Comparison of ENCODE assay signal across 20 cellular contexts in genomic region chr3:138942271-138942670, GRCh38. TPM values are rescaled to one million over a fixed set of nuclear protein-coding genes. Genes with fewer than 3 reads are reported as not detected.
DNase-seq lines count a peak whose midpoint lies in the region; ATAC-seq, FAIRE-seq and TF ChIP-seq lines count a peak whose summit lies in the region.
"Had no signal": no experiment of that assay in that cellular context is flagged by ENCODE, and none has a peak within 500 bp of the region (broad histone marks: within the 10 kb centered on the region; RNA-seq: fewer than 3 reads in every experiment).

No MANE protein-coding gene starts in this region.

- no peak for FAIRE-seq in H1 (lab: Jason Lieb, UNC)
- FAIRE-seq: A549, GM12892 had no signal

- H3K79me2 ChIP-seq in H1 (ENCODE audit: control insufficient read depth in 1 of 2, insufficient read depth in 2 of 2, low read length in 2 of 2), result no peaks in the 10 kb centered on the region

- H2BK20ac ChIP-seq in H1 (ENCODE audit: low read length), result 0 out of 2 replicates have a peak overlapping the region, but pooled peaks have one; percentile 75

- H3K4me3 ChIP-seq in H1 (ENCODE audit: extremely low read depth in 1 of 4, insufficient read depth in 2 of 4, low read depth in 3 of 4, low read length in 4 of 4), result no peak overlapping the region
- H3K4me3 ChIP-seq: A549, BLaER1 had no signal

- H3K36me3 ChIP-seq in H1 (ENCODE audit: control insufficient read depth in 2 of 4, insufficient read depth in 4 of 4, low read length in 3 of 4), result peaks cover 0 to 9% (median 0%) of the 10 kb centered on the region in 4 experiments; a peak in 1 of 8 replicates
- H3K36me3 ChIP-seq: BLaER1 had no signal

- no peak overlapping the region for H2BK120ac ChIP-seq in H1 (replicated peaks; ENCODE audit: low read depth, low read length)

- no peak overlapping the region for H4K5ac ChIP-seq in H1 (ENCODE audit: insufficient read length, low read depth, low read length)

- no peak overlapping the region for H3K27ac ChIP-seq in H1 (ENCODE audit: low read depth, low read length)
- H3K27ac ChIP-seq: 22Rv1, A549, BLaER1 had no signal

- peaks cover 35% of the 10 kb centered on the region for H3K4me1 Mint-ChIP-seq in activated CD8-positive, alpha-beta memory T cell treated with anti-CD3 and anti-CD28 coated beads, Interleukin-2, amount 10 ng/mL, durations not matched to agents 7 days and 5 days
- peaks cover 18% of the 10 kb centered on the region for H3K4me1 Mint-ChIP-seq in type B pancreatic cell (ENCODE audit: unreplicated experiment)

- peaks cover 3% of the 10 kb centered on the region for H3K36me3 Mint-ChIP-seq in activated CD8-positive, alpha-beta memory T cell treated with anti-CD3 and anti-CD28 coated beads, Interleukin-2, amount 10 ng/mL, durations not matched to agents 7 days and 5 days
- no peaks in the 10 kb centered on the region for H3K36me3 Mint-ChIP-seq in type B pancreatic cell

- H3K4me2 ChIP-seq in H1 (ENCODE audit: insufficient read depth in 1 of 2, low read depth in 2 of 2, low read length in 2 of 2), result no peak overlapping the region; a peak in 1 of 4 replicates
- H3K4me2 ChIP-seq: A549, BLaER1 had no signal

- TF ChIP-seq CTCF in H1 (IDR thresholded peaks at IDR 0.05; ENCODE audit: control extremely low read depth in 1 of 3, insufficient read depth in 1 of 3, low read depth in 1 of 3, low read length in 3 of 3), result no peak
- no peak for TF ChIP-seq CTCF in type B pancreatic cell (conservative IDR thresholded peaks at IDR 0.05)

- H2BK5ac ChIP-seq in H1 (ENCODE audit: low read depth, low read length), result no peak overlapping the region

- peak; percentile 47 for DNase-seq in activated CD8-positive, alpha-beta memory T cell treated with anti-CD3 and anti-CD28 coated beads for 24 hours
- no peak for DNase-seq in activated CD8-positive, alpha-beta memory T cell treated with anti-CD3 and anti-CD28 coated beads, Interleukin-2, amount 10 ng/mL, durations not matched to agents 7 days and 5 days
- DNase-seq in H1 (ENCODE audit: low read depth in 1 of 2, low spot score in 2 of 2), result no peak
- peak; percentile 53 for DNase-seq in mesenteric fat pad (ENCODE audit: low spot score)
- DNase-seq in type B pancreatic cell (ENCODE audit: extremely low spot score, unreplicated experiment), result no peak
- DNase-seq in NCI-H526 (lab: John Stamatoyannopoulos, UW), result no peak
- DNase-seq in NCI-H69 (lab: John Stamatoyannopoulos, UW), result no peak
- no peak for DNase-seq in pons (ENCODE audit: low spot score)
- DNase-seq: AML-193; CD4-positive, alpha-beta memory T cell; DMS153; DMS79; GDM1; HFFc6 had no signal

- no peak overlapping the region for H2AFZ ChIP-seq in H1 (ENCODE audit: low read length)

- H4K20me1 ChIP-seq in H1 (replicated peaks in 1 of 2; ENCODE audit: control insufficient read depth in 1 of 2, insufficient read depth in 2 of 2, low read length in 2 of 2), result peaks cover 7 to 27% of the 10 kb centered on the region in 2 experiments

- CTCF ChIA-PET in activated CD8-positive, alpha-beta memory T cell treated with anti-CD3 and anti-CD28 coated beads, Interleukin-2, amount 10 ng/mL, durations not matched to agents 7 days and 5 days (lab: Charles Lee), result interaction anchor here (2.6 kb wide), 1 partner anchor 387 kb away, joined by 7 read pairs; no protein-coding TSS in a partner anchor
- CTCF ChIA-PET in H1 (lab: Charles Lee; ENCODE audit: partially characterized antibody), result interaction anchor here (0.9 to 15.6 kb wide), 9 partner anchors 9 to 386 kb away, joined by 3 to 223 read pairs (median 11); no protein-coding TSS in a partner anchor

- H4K8ac ChIP-seq in H1 (ENCODE audit: extremely low read depth, insufficient read depth, low read length), result no peak overlapping the region

- H2BK12ac ChIP-seq in H1 (ENCODE audit: low read depth, low read length), result peak overlapping the region; percentile 70; the same call in 1 of the 2 replicates

- 0 out of 2 replicates have a peak overlapping the region, but pooled peaks have one; percentile 1 for H2BK15ac ChIP-seq in H1 (ENCODE audit: low read length)

- peaks cover 87 to 100% (median 95%) of the 10 kb centered on the region in 4 experiments for H3K27me3 ChIP-seq in H1 (replicated peaks in 1 of 4; ENCODE audit: control insufficient read depth in 3 of 4, extremely low read depth in 1 of 4, insufficient read depth in 3 of 4, low read length in 3 of 4)

- no peak overlapping the region for H3K4me3 Mint-ChIP-seq in activated CD8-positive, alpha-beta memory T cell treated with anti-CD3 and anti-CD28 coated beads, Interleukin-2, amount 10 ng/mL, durations not matched to agents 7 days and 5 days
- H3K4me3 Mint-ChIP-seq in type B pancreatic cell, result peak overlapping the region; percentile 15
- H3K4me3 Mint-ChIP-seq: HFFc6 had no signal

- WGBS in H1 (ENCODE audit: extremely low coverage in 1 of 2, insufficient coverage in 1 of 2, insufficient read length in 1 of 2, insufficient replicate concordance in 2 of 2, low coverage in 1 of 2, low lambda C conversion rate in 2 of 2, missing lambda C conversion rate in 1 of 2), 2 experiments, result 84% methylated on average over 4 of the region's 4 CpGs; no CpG with 5 or more reads in 1 of the 2 experiments

- no peak for TF ChIP-seq RAD21 in H1 (IDR thresholded peaks at IDR 0.05 in 1 of 2, conservative IDR thresholded peaks at IDR 0.05 in 1 of 2; ENCODE audit: low read depth in 2 of 2, low read length in 2 of 2)

- H3K23me2 ChIP-seq in H1 (ENCODE audit: low read depth, low read length), result peaks cover 17% of the 10 kb centered on the region; the same call in 1 of the 2 replicates

- POLR2A ChIA-PET in H1 (lab: Charles Lee; ENCODE audit: partially characterized antibody), result interaction anchor here (0.6 to 1.6 kb wide), 4 partner anchors 9 to 38 kb away, joined by 3 to 6 read pairs (median 4); no protein-coding TSS in a partner anchor

- H4K91ac ChIP-seq in H1 (replicated peaks; ENCODE audit: insufficient read length, low read length), result no peak overlapping the region

- H2AK5ac ChIP-seq in H1 (ENCODE audit: low read depth, low read length), result no peak overlapping the region; the same call in 1 of the 2 replicates

- no peak overlapping the region for H3K14ac ChIP-seq in H1 (ENCODE audit: insufficient read length)

- no peak for TF ChIP-seq POLR2A in H1 (IDR thresholded peaks at IDR 0.05; ENCODE audit: control extremely low read depth in 1 of 2, low read depth in 2 of 2, low read length in 2 of 2)

- H3K27ac Mint-ChIP-seq in activated CD8-positive, alpha-beta memory T cell treated with anti-CD3 and anti-CD28 coated beads, Interleukin-2, amount 10 ng/mL, durations not matched to agents 7 days and 5 days, result no peak overlapping the region
- no peak overlapping the region for H3K27ac Mint-ChIP-seq in type B pancreatic cell
- H3K27ac Mint-ChIP-seq: CD14-positive monocyte; CD4-positive, alpha-beta memory T cell; HFFc6 had no signal

- H3K79me1 ChIP-seq in H1 (ENCODE audit: low read depth, low read length), result no peaks in the 10 kb centered on the region

- H3K23ac ChIP-seq in H1 (ENCODE audit: insufficient read length), result no peak overlapping the region

- H3K9ac ChIP-seq in H1 (replicated peaks in 1 of 4; ENCODE audit: extremely low read depth in 1 of 4, low read depth in 3 of 4, low read length in 3 of 4), result no peak overlapping the region
- H3K9ac ChIP-seq: BLaER1 had no signal

- no peak for TF ChIP-seq EP300 in H1 (IDR thresholded peaks at IDR 0.05; ENCODE audit: borderline replicate concordance in 1 of 2, low read depth in 2 of 2, low read length in 2 of 2)

- H3K9me3 ChIP-seq in H1 (ENCODE audit: insufficient read depth in 2 of 2, low read depth in 1 of 2, low read length in 1 of 2), result no peaks in the 10 kb centered on the region; a peak in 1 of 4 replicates
- H3K9me3 ChIP-seq: A549, BLaER1 had no signal

- no peaks in the 10 kb centered on the region for H3K9me3 Mint-ChIP-seq in activated CD8-positive, alpha-beta memory T cell treated with anti-CD3 and anti-CD28 coated beads, Interleukin-2, amount 10 ng/mL, durations not matched to agents 7 days and 5 days (ENCODE audit: low read depth)
- no peaks in the 10 kb centered on the region for H3K9me3 Mint-ChIP-seq in type B pancreatic cell
- H3K9me3 Mint-ChIP-seq: HFFc6 had no signal

- H3K4me1 ChIP-seq in H1 (replicated peaks in 1 of 4; ENCODE audit: control insufficient read depth in 3 of 4, insufficient read depth in 4 of 4, low read length in 3 of 4), result peaks cover 4 to 31% (median 18%) of the 10 kb centered on the region in 4 experiments
- H3K4me1 ChIP-seq: A549 had no signal

- ATAC-seq in activated CD8-positive, alpha-beta memory T cell treated with anti-CD3 and anti-CD28 coated beads, Interleukin-2, amount 10 ng/mL, durations not matched to agents 7 days and 5 days, result no peak

- peaks cover 89% of the 10 kb centered on the region for H3K27me3 Mint-ChIP-seq in activated CD8-positive, alpha-beta memory T cell treated with anti-CD3 and anti-CD28 coated beads, Interleukin-2, amount 10 ng/mL, durations not matched to agents 7 days and 5 days
- peaks cover 91% of the 10 kb centered on the region for H3K27me3 Mint-ChIP-seq in type B pancreatic cell

- no peak overlapping the region for H3K18ac ChIP-seq in H1 (ENCODE audit: extremely low read depth, low read length)

- no peak overlapping the region for H3K4ac ChIP-seq in H1 (replicated peaks; ENCODE audit: insufficient read length, low read depth, low read length)

- no peak overlapping the region for H3K56ac ChIP-seq in H1 (replicated peaks; ENCODE audit: insufficient read length, low read depth, low read length)

RNA-seq across cellular contexts. Expression of gene FOXL2, which starts 4.7 kb away (rescaled TPM):
- under 1 TPM in 1 of 2 experiments, not detected in 1; 0.14 TPM for total RNA-seq in activated CD8-positive, alpha-beta memory T cell treated with anti-CD3 and anti-CD28 coated beads, Interleukin-2, amount 10 ng/mL, durations not matched to agents 7 days and 5 days
- total RNA-seq in H1 (2021; fragmentation: NEBNext Ultra II Directional; extraction: Animal tissue kit (Norgen Biotek cat#: 25700)), result 2.2 and 2.4 TPM in 2 replicates
- 0.59 and 1.6 TPM in 2 replicates for polyA plus RNA-seq in H1 (2011; rRNA removed)
- polyA plus RNA-seq in H1 (2011; cell fraction: cytosol; rRNA removed), result 0.88 TPM
- polyA plus RNA-seq in H1 (2011; cell fraction: nucleus; rRNA removed), result 1.5 TPM
- 0.57 to 0.83 TPM (median 0.62 TPM) in 4 replicates for polyA plus RNA-seq in H1 (2012, experiment 1 of 2)
- 1.2 TPM for polyA plus RNA-seq in H1 (2012, experiment 2 of 2)
- polyA plus RNA-seq in H1 (2013, experiment 1 of 2), result 1.6 TPM
- polyA plus RNA-seq in H1 (2013, experiment 2 of 2), result 2.1 TPM
- polyA minus RNA-seq in H1 (2011; rRNA and poly(A)+ RNA removed), result 0.10 and 0.41 TPM in 2 replicates
- polyA minus RNA-seq in H1 (2011; cell fraction: cytosol; rRNA and poly(A)+ RNA removed), result 0.51 TPM
- polyA minus RNA-seq in H1 (2011; cell fraction: nucleus; rRNA and poly(A)+ RNA removed), result 2.3 TPM
- not detected for total RNA-seq in mesenteric fat pad
- 0.75 and 0.81 TPM in 2 replicates for total RNA-seq in type B pancreatic cell (ENCODE audit: low replicate concordance)
- total RNA-seq: CD4-positive, alpha-beta memory T cell; HT-29 had no signal
- polyA plus RNA-seq: CD14-positive monocyte; CD4-positive, alpha-beta memory T cell had no signal

RNA-seq across cellular contexts. Expression of gene FOXL2NB, which starts 4.7 kb away (rescaled TPM):
- not detected for total RNA-seq in activated CD8-positive, alpha-beta memory T cell treated with anti-CD3 and anti-CD28 coated beads, Interleukin-2, amount 10 ng/mL, durations not matched to agents 7 days and 5 days
- total RNA-seq in H1 (2021; fragmentation: NEBNext Ultra II Directional; extraction: Animal tissue kit (Norgen Biotek cat#: 25700)), result 7.3 and 7.9 TPM in 2 replicates
- polyA plus RNA-seq in H1 (2011; rRNA removed), result 5.4 and 12.8 TPM in 2 replicates
- polyA plus RNA-seq in H1 (2011; cell fraction: cytosol; rRNA removed), result 12.2 TPM
- 15.9 TPM for polyA plus RNA-seq in H1 (2011; cell fraction: nucleus; rRNA removed)
- polyA plus RNA-seq in H1 (2012, experiment 1 of 2), result 2.0 to 4.3 TPM (median 3.0 TPM) in 4 replicates
- 0.79 TPM for polyA plus RNA-seq in H1 (2012, experiment 2 of 2)
- polyA plus RNA-seq in H1 (2013, experiment 1 of 2), result 9.1 TPM
- 8.4 TPM for polyA plus RNA-seq in H1 (2013, experiment 2 of 2)
- 4.3 and 4.9 TPM in 2 replicates for polyA minus RNA-seq in H1 (2011; rRNA and poly(A)+ RNA removed)
- 3.1 TPM for polyA minus RNA-seq in H1 (2011; cell fraction: cytosol; rRNA and poly(A)+ RNA removed)
- polyA minus RNA-seq in H1 (2011; cell fraction: nucleus; rRNA and poly(A)+ RNA removed), result 10.0 TPM
- total RNA-seq in mesenteric fat pad (not detected), type B pancreatic cell (ENCODE audit: low replicate concordance) (0.29 and 0.34 TPM in 2 replicates)
- total RNA-seq: CD4-positive, alpha-beta memory T cell; HT-29 had no signal
- polyA plus RNA-seq: CD14-positive monocyte had no signal

Comparison
In these comparisons a context has a peak if more than half of its experiments do, and no peak if none do; other contexts are left out.
1. DNase-seq: peak in activated CD8-positive, alpha-beta memory T cell treated with anti-CD3 and anti-CD28 coated beads for 24 hours (single experiment) and mesenteric fat pad (single experiment); none in activated CD8-positive, alpha-beta memory T cell treated with anti-CD3 and anti-CD28 coated beads, Interleukin-2, amount 10 ng/mL, durations not matched to agents 7 days and 5 days (single experiment), H1 (0 of 2), type B pancreatic cell (single experiment), NCI-H526 (0 of 2), NCI-H69 (single experiment) and pons (single experiment).